In the genomic region with DNA sequence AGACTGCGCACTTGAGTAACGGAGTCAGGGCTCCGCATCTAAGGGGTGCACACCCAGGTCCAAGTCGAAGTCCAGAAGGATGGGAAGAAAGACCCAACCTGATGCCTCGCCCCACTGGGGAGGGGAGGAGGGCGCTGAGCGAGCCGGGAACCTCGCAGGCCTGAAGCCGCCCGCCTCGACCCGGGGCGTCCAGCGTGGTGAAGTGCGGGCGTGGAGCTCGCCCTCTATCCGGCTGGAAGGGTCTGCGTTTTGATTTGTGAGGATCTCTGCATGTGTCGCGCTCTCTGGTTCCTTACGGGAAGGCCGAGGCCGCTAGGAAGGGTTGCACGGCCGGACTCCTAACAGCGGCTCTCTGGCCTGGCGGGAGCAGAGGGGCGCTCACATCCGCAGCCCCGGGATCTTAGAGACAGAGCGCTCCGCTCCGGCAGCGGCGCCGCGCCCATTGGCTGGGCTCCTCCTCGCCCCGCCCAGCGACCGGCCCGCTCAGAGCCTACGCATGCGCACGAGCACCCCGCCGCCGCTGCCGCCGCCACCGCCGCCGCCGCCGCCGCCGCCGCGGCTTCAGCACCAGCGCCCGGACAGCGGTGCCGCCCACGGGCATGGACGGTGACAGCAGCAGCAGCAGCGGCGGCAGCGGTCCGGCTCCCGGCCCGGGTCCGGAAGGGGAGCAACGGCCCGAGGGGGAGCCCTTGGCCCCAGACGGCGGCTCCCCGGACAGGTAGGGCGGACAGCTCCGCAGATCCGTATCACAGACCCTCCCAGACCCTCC, we compare ENCODE assay signal across 8 cellular contexts. TPM values are rescaled to one million over a fixed set of nuclear protein-coding genes. Genes with fewer than 3 reads are reported as not detected.
DNase-seq lines count a peak whose midpoint lies in the region; ATAC-seq and TF ChIP-seq lines count a peak whose summit lies in the region.

A gene with protein sequence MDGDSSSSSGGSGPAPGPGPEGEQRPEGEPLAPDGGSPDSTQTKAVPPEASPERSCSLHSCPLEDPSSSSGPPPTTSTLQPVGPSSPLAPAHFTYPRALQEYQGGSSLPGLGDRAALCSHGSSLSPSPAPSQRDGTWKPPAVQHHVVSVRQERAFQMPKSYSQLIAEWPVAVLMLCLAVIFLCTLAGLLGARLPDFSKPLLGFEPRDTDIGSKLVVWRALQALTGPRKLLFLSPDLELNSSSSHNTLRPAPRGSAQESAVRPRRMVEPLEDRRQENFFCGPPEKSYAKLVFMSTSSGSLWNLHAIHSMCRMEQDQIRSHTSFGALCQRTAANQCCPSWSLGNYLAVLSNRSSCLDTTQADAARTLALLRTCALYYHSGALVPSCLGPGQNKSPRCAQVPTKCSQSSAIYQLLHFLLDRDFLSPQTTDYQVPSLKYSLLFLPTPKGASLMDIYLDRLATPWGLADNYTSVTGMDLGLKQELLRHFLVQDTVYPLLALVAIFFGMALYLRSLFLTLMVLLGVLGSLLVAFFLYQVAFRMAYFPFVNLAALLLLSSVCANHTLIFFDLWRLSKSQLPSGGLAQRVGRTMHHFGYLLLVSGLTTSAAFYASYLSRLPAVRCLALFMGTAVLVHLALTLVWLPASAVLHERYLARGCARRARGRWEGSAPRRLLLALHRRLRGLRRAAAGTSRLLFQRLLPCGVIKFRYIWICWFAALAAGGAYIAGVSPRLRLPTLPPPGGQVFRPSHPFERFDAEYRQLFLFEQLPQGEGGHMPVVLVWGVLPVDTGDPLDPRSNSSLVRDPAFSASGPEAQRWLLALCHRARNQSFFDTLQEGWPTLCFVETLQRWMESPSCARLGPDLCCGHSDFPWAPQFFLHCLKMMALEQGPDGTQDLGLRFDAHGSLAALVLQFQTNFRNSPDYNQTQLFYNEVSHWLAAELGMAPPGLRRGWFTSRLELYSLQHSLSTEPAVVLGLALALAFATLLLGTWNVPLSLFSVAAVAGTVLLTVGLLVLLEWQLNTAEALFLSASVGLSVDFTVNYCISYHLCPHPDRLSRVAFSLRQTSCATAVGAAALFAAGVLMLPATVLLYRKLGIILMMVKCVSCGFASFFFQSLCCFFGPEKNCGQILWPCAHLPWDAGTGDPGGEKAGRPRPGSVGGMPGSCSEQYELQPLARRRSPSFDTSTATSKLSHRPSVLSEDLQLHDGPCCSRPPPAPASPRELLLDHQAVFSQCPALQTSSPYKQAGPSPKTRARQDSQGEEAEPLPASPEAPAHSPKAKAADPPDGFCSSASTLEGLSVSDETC (N-terminal part only) (plus strand): TSS at position 497 of the 769 bp plus-strand sequence. CDS start 103 bp downstream, at position 600.

- H3K9me3 Mint-ChIP-seq in CD14-positive monocyte: no peaks in the 10 kb centered on the region

- intact Hi-C loops in CD14-positive monocyte (cut with micrococcal nuclease): no loop called here

- peak within 1 kb of the TSS; percentile 77 to 91 for H3K4me3 Mint-ChIP-seq in CD14-positive monocyte

- H3K36me3 Mint-ChIP-seq in CD14-positive monocyte: peaks cover 20 to 23% of the 10 kb centered on the region in 2 donors

- no peak within 1 kb of the TSS for H3K27ac Mint-ChIP-seq in CD14-positive monocyte

- H3K27me3 Mint-ChIP-seq in CD14-positive monocyte (ENCODE audit: low read depth in 3 of 3): peaks cover 7 to 19% (median 16%) of the 10 kb centered on the region in 3 donors

- peaks cover 15% of the 10 kb centered on the region for H3K4me1 Mint-ChIP-seq in CD14-positive monocyte

- DNase-seq in CD14-positive monocyte (ENCODE audit: low spot score) (peak; percentile 82), NOMO-1 (lab: John Stamatoyannopoulos, UW; ENCODE audit: unreplicated experiment in 2 of 2) (peak; percentile 76 to 80), medulla oblongata (ENCODE audit: extremely low spot score) (peak; percentile 82)
- peak; percentile 70 to 71 for DNase-seq in activated CD8-positive, alpha-beta memory T cell treated with anti-CD3 and anti-CD28 coated beads for 4 hours (ENCODE audit: low read depth in 2 of 2)
- DNase-seq in effector CD8-positive, alpha-beta T cell (lab: John Stamatoyannopoulos, UW): peak; percentile 83
- peak; percentile 79 to 83 (median 81) for DNase-seq in stimulated activated CD4-positive, alpha-beta T cell treated with anti-CD3 and anti-CD28 coated beads, TNF-alpha, amount 100 ng/mL, for 4 hours (ENCODE audit: low read depth in 3 of 3)

- TF ChIP-seq CTCF in CD14-positive monocyte (IDR thresholded peaks at IDR 0.05): no peak

- ATAC-seq in GM19455 (IDR thresholded peaks at IDR 0.05; ENCODE audit: unreplicated experiment): peak; percentile 85
- peak; percentile 68 for ATAC-seq in HG03571 (IDR thresholded peaks at IDR 0.05; ENCODE audit: unreplicated experiment)

RNA-seq across cellular contexts. Expression of the gene that starts here (rescaled TPM):
- under 1 TPM in 1 of 2 donors, not detected in 1; 0.01 TPM for polyA plus RNA-seq in CD14-positive monocyte

Comparison
In these comparisons a context has a peak if more than half of its experiments do, and no peak if none do; other contexts are left out.
1. Peak in every context shown above with its lines: DNase-seq and ATAC-seq.
2. Peak in DNase-seq in CD14-positive monocyte; RNA of the gene not detected or under 1 TPM.